ENCODE assay signal across 7 cellular contexts in genomic region chr3:4883011-4883410, GRCh38.
"Had no signal": no experiment of that assay in that cellular context is flagged by ENCODE, and none has a peak within 500 bp of the region (broad histone marks: within the 10 kb centered on the region; RNA-seq: fewer than 3 reads in every experiment).

No MANE protein-coding gene starts in this region.

- H3K4me3 ChIP-seq: GM12878 had no signal

- FAIRE-seq: G401.6, GM12878, GM12891, GM18507, GM19239 had no signal

- ATAC-seq: GM12878 had no signal

- DNase-seq: GDM1, GF-D8 had no signal
